Comparison of ENCODE assay signal across 9 cellular contexts in the genomic region with DNA sequence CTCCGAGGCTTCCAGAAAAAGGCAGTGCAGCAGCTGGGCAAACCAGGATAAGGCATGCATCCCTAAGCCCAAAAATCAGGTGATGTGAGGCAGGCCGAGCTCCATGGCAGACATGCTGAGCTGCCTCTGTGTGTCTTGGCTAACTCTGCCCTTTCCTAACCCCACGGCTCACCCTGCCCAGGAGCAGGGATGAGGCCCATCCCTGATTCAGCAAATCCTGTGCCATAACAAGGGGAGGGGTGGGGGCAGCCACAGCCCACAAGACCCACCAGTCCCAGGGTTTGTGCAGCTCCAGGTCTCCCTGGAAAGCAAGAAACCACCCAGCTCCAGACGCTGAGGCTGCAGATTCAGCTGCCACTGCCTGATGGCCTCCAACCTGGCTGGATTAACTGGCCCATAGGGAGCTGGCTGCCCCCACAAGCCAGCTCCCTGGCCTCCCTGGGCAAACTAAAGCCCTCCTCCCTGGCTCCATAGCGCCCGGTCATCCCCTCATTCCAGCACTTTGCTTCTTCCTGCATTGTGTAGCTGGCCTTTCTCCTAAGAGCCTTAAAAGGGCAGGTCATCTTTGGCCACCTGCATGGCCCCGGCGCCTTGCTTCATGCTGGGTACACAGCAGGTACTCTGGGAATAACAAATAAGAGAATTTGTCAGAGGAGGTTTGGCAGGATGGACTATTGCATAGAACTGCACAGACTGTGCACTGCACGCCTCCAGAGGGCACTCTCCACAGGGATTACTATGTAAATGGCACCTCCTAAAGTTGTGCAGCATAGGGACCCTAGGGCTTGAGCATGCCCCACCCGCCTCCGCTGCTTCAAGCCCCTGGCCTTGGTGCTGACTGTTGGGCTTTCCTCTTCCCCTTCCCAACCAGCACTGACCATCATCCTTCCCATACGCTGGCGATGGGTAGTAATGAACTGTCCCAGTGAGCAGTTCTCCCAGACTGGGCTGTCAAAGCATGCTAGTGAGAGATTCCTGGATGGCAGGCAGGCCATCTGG. TPM values are rescaled to one million over a fixed set of nuclear protein-coding genes. Genes with fewer than 3 reads are reported as not detected.
A peak's percentile ranks its signal among the peaks of the same experiment; 100 is the strongest.
DNase-seq lines count a peak whose midpoint lies in the region; ATAC-seq, FAIRE-seq and TF ChIP-seq lines count a peak whose summit lies in the region.
"Had no signal": no experiment of that assay in that cellular context is flagged by ENCODE, and none has a peak within 500 bp of the region (broad histone marks: within the 10 kb centered on the region; RNA-seq: fewer than 3 reads in every experiment).

No MANE protein-coding gene starts in this region.

- H3K27me3 ChIP-seq in OCI-LY1 (ENCODE audit: insufficient read depth, low read length) (no peaks in the 10 kb centered on the region), endothelial cell of umbilical vein (ENCODE audit: control insufficient read depth in 2 of 2, insufficient read depth in 2 of 2, low read length in 2 of 2) (no peaks in the 10 kb centered on the region), smooth muscle cell (ENCODE audit: low read depth) (no peaks in the 10 kb centered on the region)

- no peaks in the 10 kb centered on the region for H3K36me3 Mint-ChIP-seq in activated CD4-positive, alpha-beta T cell treated with anti-CD3 and anti-CD28 coated beads, Interleukin-2, amount 10 ng/mL, durations not matched to agents 7 days and 5 days (ENCODE audit: low read depth)

- ATAC-seq in HG03159 (IDR thresholded peaks at IDR 0.05; ENCODE audit: unreplicated experiment) (no peak), HG02981 (IDR thresholded peaks at IDR 0.05; ENCODE audit: unreplicated experiment) (no peak)

- WGBS in smooth muscle cell (ENCODE audit: low lambda C conversion rate) = 62% methylated on average over 13 of the region's 13 CpGs

- no peaks in the 10 kb centered on the region for H3K9me1 ChIP-seq in endothelial cell of umbilical vein (replicated peaks; ENCODE audit: control insufficient read depth, extremely low read depth, insufficient read depth, low read length)

- H3K4me2 ChIP-seq in OCI-LY1 (ENCODE audit: low read length) (no peak overlapping the region), endothelial cell of umbilical vein (ENCODE audit: insufficient read depth, low read length) (no peak overlapping the region), smooth muscle cell (no peak overlapping the region)

- H3F3A ChIP-seq in OCI-LY1 (ENCODE audit: insufficient read depth, low read length) (no peaks in the 10 kb centered on the region), smooth muscle cell (ENCODE audit: low read depth) (no peaks in the 10 kb centered on the region)

- H4K20me1 ChIP-seq in OCI-LY1 (ENCODE audit: insufficient read depth, low read length) = no peaks in the 10 kb centered on the region
- no peaks in the 10 kb centered on the region for H4K20me1 ChIP-seq in endothelial cell of umbilical vein (replicated peaks; ENCODE audit: control insufficient read depth, extremely low read depth, insufficient read depth, low read length)
- no peaks in the 10 kb centered on the region for H4K20me1 ChIP-seq in smooth muscle cell (ENCODE audit: low read depth)

- FAIRE-seq in endothelial cell of umbilical vein (lab: Jason Lieb, UNC) = no peak
- FAIRE-seq: G401.6 had no signal

- H3K4me1 ChIP-seq in OCI-LY1 (ENCODE audit: insufficient read depth, low read length, severe bottlenecking) (no peaks in the 10 kb centered on the region), endothelial cell of umbilical vein (ENCODE audit: control insufficient read depth, extremely low read depth, insufficient read depth, low read length) (no peaks in the 10 kb centered on the region), smooth muscle cell (ENCODE audit: low read depth) (peaks cover 3% of the 10 kb centered on the region)

- no peak overlapping the region for H3K4me3 Mint-ChIP-seq in activated CD4-positive, alpha-beta T cell treated with anti-CD3 and anti-CD28 coated beads, Interleukin-2, amount 10 ng/mL, durations not matched to agents 7 days and 5 days

- no peak for TF ChIP-seq POLR2A in endothelial cell of umbilical vein (IDR thresholded peaks at IDR 0.05; ENCODE audit: low read depth, low read length)

- H3K79me2 ChIP-seq in OCI-LY1 (ENCODE audit: insufficient read depth, low read length) (no peaks in the 10 kb centered on the region), endothelial cell of umbilical vein (ENCODE audit: control insufficient read depth, insufficient read depth, low read length) (peaks cover 7% of the 10 kb centered on the region), smooth muscle cell (ENCODE audit: low read depth) (no peaks in the 10 kb centered on the region)

- TF ChIP-seq CTCF in OCI-LY1 (IDR thresholded peaks at IDR 0.05; ENCODE audit: low read length) = peak; percentile 40; the same call in 1 of the 2 replicates
- TF ChIP-seq CTCF in endothelial cell of umbilical vein (IDR thresholded peaks at IDR 0.05; ENCODE audit: extremely low read depth in 1 of 2, insufficient read depth in 1 of 2, low read depth in 1 of 2, low read length in 2 of 2) = peak; percentile 43 to 58
- peak; percentile 24 for TF ChIP-seq CTCF in smooth muscle cell (IDR thresholded peaks at IDR 0.05; ENCODE audit: borderline replicate concordance, insufficient read depth, poor library complexity, severe bottlenecking)

- H3K4me1 Mint-ChIP-seq in activated CD4-positive, alpha-beta T cell treated with anti-CD3 and anti-CD28 coated beads, Interleukin-2, amount 10 ng/mL, durations not matched to agents 7 days and 5 days = peaks cover 1% of the 10 kb centered on the region

- no peak overlapping the region for H3K27ac Mint-ChIP-seq in activated CD4-positive, alpha-beta T cell treated with anti-CD3 and anti-CD28 coated beads, Interleukin-2, amount 10 ng/mL, durations not matched to agents 7 days and 5 days

- no peaks in the 10 kb centered on the region for H3K9me3 Mint-ChIP-seq in activated CD4-positive, alpha-beta T cell treated with anti-CD3 and anti-CD28 coated beads, Interleukin-2, amount 10 ng/mL, durations not matched to agents 7 days and 5 days

- H3K9ac ChIP-seq in OCI-LY1 (ENCODE audit: low read length) = no peak overlapping the region
- no peak overlapping the region for H3K9ac ChIP-seq in endothelial cell of umbilical vein (replicated peaks; ENCODE audit: extremely low read depth, insufficient read depth, low read length)
- no peak overlapping the region for H3K9ac ChIP-seq in smooth muscle cell (ENCODE audit: low read depth)

- H3K27ac ChIP-seq in OCI-LY1 (ENCODE audit: low read depth, low read length, poor library complexity, severe bottlenecking) (no peak overlapping the region), endothelial cell of umbilical vein (ENCODE audit: insufficient read depth, low read depth, low read length) (no peak overlapping the region), smooth muscle cell (ENCODE audit: low read depth) (no peak overlapping the region)

- H3K27me3 Mint-ChIP-seq in activated CD4-positive, alpha-beta T cell treated with anti-CD3 and anti-CD28 coated beads, Interleukin-2, amount 10 ng/mL, durations not matched to agents 7 days and 5 days = no peaks in the 10 kb centered on the region

- BruUV-seq in endothelial cell of umbilical vein (replicated peaks; lab: Mats Ljungman, UMichigan) = no TSS peak

- H3K4me3 ChIP-seq in OCI-LY1 (ENCODE audit: low read depth, low read length, poor library complexity, severe bottlenecking) (no peak overlapping the region), endothelial cell of umbilical vein (replicated peaks in 1 of 3; ENCODE audit: insufficient read depth in 1 of 3, low read depth in 1 of 3, low read length in 3 of 3) (no peak overlapping the region), smooth muscle cell (no peak overlapping the region)

- H3K36me3 ChIP-seq in OCI-LY1 (ENCODE audit: insufficient read depth, low read length) (no peaks in the 10 kb centered on the region), endothelial cell of umbilical vein (ENCODE audit: control insufficient read depth in 2 of 2, extremely low read depth in 1 of 2, insufficient read depth in 2 of 2, low read length in 2 of 2) (no peaks in the 10 kb centered on the region), smooth muscle cell (ENCODE audit: low read depth) (no peaks in the 10 kb centered on the region)

- no peaks in the 10 kb centered on the region for H3K9me3 ChIP-seq in OCI-LY1 (ENCODE audit: low read length)
- H3K9me3 ChIP-seq in endothelial cell of umbilical vein (replicated peaks; ENCODE audit: control insufficient read depth, insufficient read depth, low read length) = no peaks in the 10 kb centered on the region
- H3K9me3 ChIP-seq in smooth muscle cell (replicated peaks; ENCODE audit: low read depth) = no peaks in the 10 kb centered on the region

- no peak overlapping the region for H2AFZ ChIP-seq in OCI-LY1 (ENCODE audit: low read length)
- no peak overlapping the region for H2AFZ ChIP-seq in endothelial cell of umbilical vein (ENCODE audit: low read depth, low read length)
- H2AFZ ChIP-seq in smooth muscle cell (ENCODE audit: low read depth) = no peak overlapping the region

- dilution Hi-C loops in endothelial cell of umbilical vein (cut with MboI; ENCODE audit: extremely low pct_ligation_motif_present, low sequenced_read_pairs) = no loop called here

- CTCF ChIA-PET in activated CD4-positive, alpha-beta T cell treated with anti-CD3 and anti-CD28 coated beads, Interleukin-2, amount 10 ng/mL, durations not matched to agents 7 days and 5 days (lab: Charles Lee) = interaction anchor here (0.7 kb wide), 1 partner anchor 13 kb away, joined by 3 read pairs; no protein-coding TSS in a partner anchor
- CTCF ChIA-PET in endothelial cell of umbilical vein (lab: Charles Lee) = interaction anchor here (1.0 to 3.2 kb wide), 9 partner anchors 9 to 68 kb away, joined by 3 to 22 read pairs (median 5); a partner anchor contains a TSS

- intact Hi-C loops in endothelial cell of umbilical vein (cut with micrococcal nuclease) = loop anchor here (1.0 to 5.0 kb wide), 2 partner anchors 31 to 58 kb away; no protein-coding TSS in a partner anchor

- H3K9me2 ChIP-seq in OCI-LY1 (ENCODE audit: low read depth, low read length) = no peaks in the 10 kb centered on the region

- POLR2A ChIA-PET in activated CD4-positive, alpha-beta T cell treated with anti-CD3 and anti-CD28 coated beads, Interleukin-2, amount 10 ng/mL, durations not matched to agents 7 days and 5 days (lab: Charles Lee) = no interaction called here
- POLR2A ChIA-PET in endothelial cell of umbilical vein (lab: Charles Lee) = no interaction called here

- peak; percentile 9 for DNase-seq in activated CD4-positive, alpha-beta T cell treated with anti-CD3 and anti-CD28 coated beads, Interleukin-2, amount 10 ng/mL, durations not matched to agents 7 days and 5 days
- DNase-seq in activated CD4-positive, alpha-beta T cell treated with anti-CD3 and anti-CD28 coated beads for 1 hour = no peak
- DNase-seq in endothelial cell of umbilical vein (ENCODE audit: low read depth, low spot score) = peak; percentile 30
- no peak for DNase-seq in smooth muscle cell (lab: John Stamatoyannopoulos, UW; ENCODE audit: unreplicated experiment)
- DNase-seq in T-helper 9 cell = no peak

RNA-seq across cellular contexts. Expression of a gene that starts 10.7 kb away (rescaled TPM):
- under 1 TPM in 1 of 2 experiments, not detected in 1; 0.06 TPM for total RNA-seq in activated CD4-positive, alpha-beta T cell treated with anti-CD3 and anti-CD28 coated beads, Interleukin-2, amount 10 ng/mL, durations not matched to agents 7 days and 5 days
- total RNA-seq in endothelial cell of umbilical vein = 12.7 and 17.4 TPM in 2 replicates
- 8.6 and 10.6 TPM in 2 replicates for polyA plus RNA-seq in endothelial cell of umbilical vein
- polyA plus RNA-seq in endothelial cell of umbilical vein (2011; cell fraction: cytosol; rRNA removed) = 6.8 and 7.0 TPM in 2 replicates
- polyA plus RNA-seq in endothelial cell of umbilical vein (2011; cell fraction: nucleus; rRNA removed) = 7.4 and 7.9 TPM in 2 replicates
- polyA plus RNA-seq in endothelial cell of umbilical vein (2012) = 21.2 and 25.6 TPM in 2 replicates
- 7.0 and 8.4 TPM in 2 replicates for polyA minus RNA-seq in endothelial cell of umbilical vein
- polyA minus RNA-seq in endothelial cell of umbilical vein (2011; cell fraction: cytosol; rRNA and poly(A)+ RNA removed) = 9.5 TPM
- polyA minus RNA-seq in endothelial cell of umbilical vein (2011; cell fraction: nucleus; rRNA and poly(A)+ RNA removed) = 4.7 and 5.1 TPM in 2 replicates
- 1.2 and 2.9 TPM in 2 replicates for total RNA-seq in smooth muscle cell
- 0.87 and 3.4 TPM in 2 replicates for polyA plus RNA-seq in smooth muscle cell

Comparison
In these comparisons a context has a peak if more than half of its experiments do, and no peak if none do; other contexts are left out.
1. DNase-seq: peak in activated CD4-positive, alpha-beta T cell treated with anti-CD3 and anti-CD28 coated beads, Interleukin-2, amount 10 ng/mL, durations not matched to agents 7 days and 5 days (single experiment) and endothelial cell of umbilical vein (single experiment); none in activated CD4-positive, alpha-beta T cell treated with anti-CD3 and anti-CD28 coated beads for 1 hour (single experiment), smooth muscle cell (single experiment) and T-helper 9 cell (single experiment).
2. Peak in every context shown above with its lines, with median percentiles within 50 percentile points of each other: CTCF ChIP-seq.